ENCODE assay signal across 27 cellular contexts in genomic region chr12:12784116-12784515, GRCh38. TPM values are rescaled to one million over a fixed set of nuclear protein-coding genes. Genes with fewer than 3 reads are reported as not detected.
DNase-seq lines count a peak whose midpoint lies in the region; ATAC-seq and TF ChIP-seq lines count a peak whose summit lies in the region.
"Had no signal": no experiment of that assay in that cellular context is flagged by ENCODE, and none has a peak within 500 bp of the region (broad histone marks: within the 10 kb centered on the region; RNA-seq: fewer than 3 reads in every experiment).

No MANE protein-coding gene starts in this region.

- CTCF ChIA-PET in activated naive CD4-positive, alpha-beta T cell treated with anti-CD3 and anti-CD28 coated beads, Interleukin-2, amount 10 ng/mL, durations not matched to agents 7 days and 5 days (lab: Charles Lee) = interaction anchor here (0.6 to 1.4 kb wide), 3 partner anchors 47 to 132 kb away, joined by 3 read pairs; no protein-coding TSS in a partner anchor

- peaks cover 26% of the 10 kb centered on the region for H3K4me1 Mint-ChIP-seq in activated naive CD4-positive, alpha-beta T cell treated with anti-CD3 and anti-CD28 coated beads, Interleukin-2, amount 50 U/mL, for 24 hours
- peaks cover 41% of the 10 kb centered on the region for H3K4me1 Mint-ChIP-seq in activated naive CD4-positive, alpha-beta T cell treated with anti-CD3 and anti-CD28 coated beads, Interleukin-2, amount 10 ng/mL, durations not matched to agents 7 days and 5 days

- no peak for TF ChIP-seq POLR2A in esophagus squamous epithelium (IDR thresholded peaks at IDR 0.05)
- TF ChIP-seq POLR2A in upper lobe of left lung (IDR thresholded peaks at IDR 0.05) = no peak

- no peak overlapping the region for H3K4me3 ChIP-seq in esophagus squamous epithelium
- no peak overlapping the region for H3K4me3 ChIP-seq in parathyroid adenoma (ENCODE audit: low read depth, low read length)
- H3K4me3 ChIP-seq in upper lobe of left lung = no peak overlapping the region
- H3K4me3 ChIP-seq: ovary had no signal

- H3K27ac Mint-ChIP-seq in activated naive CD4-positive, alpha-beta T cell treated with anti-CD3 and anti-CD28 coated beads, Interleukin-2, amount 50 U/mL, for 24 hours = no peak overlapping the region
- H3K27ac Mint-ChIP-seq in activated naive CD4-positive, alpha-beta T cell treated with anti-CD3 and anti-CD28 coated beads, Interleukin-2, amount 10 ng/mL, durations not matched to agents 7 days and 5 days = no peak overlapping the region
- H3K27ac Mint-ChIP-seq: activated CD8-positive, alpha-beta T cell treated with anti-CD3 and anti-CD28 coated beads, Interleukin-2, amount 10 ng/mL, durations not matched to agents 7 days and 5 days; B cell; GM23338 had no signal

- no peaks in the 10 kb centered on the region for H3K36me3 ChIP-seq in esophagus squamous epithelium
- H3K36me3 ChIP-seq in parathyroid adenoma (ENCODE audit: control insufficient read depth, insufficient read depth, low read length) = no peaks in the 10 kb centered on the region
- H3K36me3 ChIP-seq in upper lobe of left lung = no peaks in the 10 kb centered on the region
- H3K36me3 ChIP-seq: ovary had no signal

- H3K9me3 ChIP-seq in esophagus squamous epithelium = no peaks in the 10 kb centered on the region
- H3K9me3 ChIP-seq in parathyroid adenoma (ENCODE audit: control insufficient read depth, low read length) = no peaks in the 10 kb centered on the region
- H3K9me3 ChIP-seq in upper lobe of left lung = no peaks in the 10 kb centered on the region
- H3K9me3 ChIP-seq: ovary had no signal

- TF ChIP-seq CTCF in esophagus squamous epithelium (IDR thresholded peaks at IDR 0.05) (no peak), parathyroid adenoma (IDR thresholded peaks at IDR 0.05) (no peak), upper lobe of left lung (IDR thresholded peaks at IDR 0.05) (no peak)

- no peaks in the 10 kb centered on the region for H3K9me3 Mint-ChIP-seq in activated naive CD4-positive, alpha-beta T cell treated with anti-CD3 and anti-CD28 coated beads, Interleukin-2, amount 50 U/mL, for 24 hours
- H3K9me3 Mint-ChIP-seq in activated naive CD4-positive, alpha-beta T cell treated with anti-CD3 and anti-CD28 coated beads, Interleukin-2, amount 10 ng/mL, durations not matched to agents 7 days and 5 days = no peaks in the 10 kb centered on the region

- H3K27me3 ChIP-seq in esophagus squamous epithelium (no peaks in the 10 kb centered on the region), parathyroid adenoma (ENCODE audit: control insufficient read depth, insufficient read depth, low read length) (no peaks in the 10 kb centered on the region), upper lobe of left lung (no peaks in the 10 kb centered on the region)
- H3K27me3 ChIP-seq: ovary had no signal

- no peaks in the 10 kb centered on the region for H3K36me3 Mint-ChIP-seq in activated naive CD4-positive, alpha-beta T cell treated with anti-CD3 and anti-CD28 coated beads, Interleukin-2, amount 50 U/mL, for 24 hours
- peaks cover 6% of the 10 kb centered on the region for H3K36me3 Mint-ChIP-seq in activated naive CD4-positive, alpha-beta T cell treated with anti-CD3 and anti-CD28 coated beads, Interleukin-2, amount 10 ng/mL, durations not matched to agents 7 days and 5 days

- WGBS in esophagus squamous epithelium, 2 donors = 95 to 100% methylated on average over 2 of the region's 2 CpGs
- WGBS in upper lobe of left lung, 2 donors = 98 to 100% methylated on average over 2 of the region's 2 CpGs

- peak overlapping the region; percentile 15 for H3K4me3 Mint-ChIP-seq in activated naive CD4-positive, alpha-beta T cell treated with anti-CD3 and anti-CD28 coated beads, Interleukin-2, amount 50 U/mL, for 24 hours
- no peak overlapping the region for H3K4me3 Mint-ChIP-seq in activated naive CD4-positive, alpha-beta T cell treated with anti-CD3 and anti-CD28 coated beads, Interleukin-2, amount 10 ng/mL, durations not matched to agents 7 days and 5 days
- H3K4me3 Mint-ChIP-seq: activated CD8-positive, alpha-beta T cell treated with anti-CD3 and anti-CD28 coated beads, Interleukin-2, amount 10 ng/mL, durations not matched to agents 7 days and 5 days; B cell; GM23338 had no signal

- H3K4me1 ChIP-seq in esophagus squamous epithelium (peaks cover 15 to 41% (median 19%) of the 10 kb centered on the region in 3 donors), parathyroid adenoma (peaks cover 19% of the 10 kb centered on the region), upper lobe of left lung (peaks cover 27 to 40% (median 34%) of the 10 kb centered on the region in 4 donors)

- H3K27ac ChIP-seq in esophagus squamous epithelium = peak overlapping the region in 3 of 4 donors; percentile 72 to 96 (median 91)
- H3K27ac ChIP-seq in parathyroid adenoma = peak overlapping the region; percentile 80
- H3K27ac ChIP-seq in upper lobe of left lung = peak overlapping the region in 3 of 4 donors; percentile 68 to 90 (median 71)
- H3K27ac ChIP-seq: 22Rv1, epithelial cell of prostate, ovary had no signal

- no peak overlapping the region for H3K9ac ChIP-seq in parathyroid adenoma

- H3K79me2 ChIP-seq in parathyroid adenoma = no peaks in the 10 kb centered on the region

- H3K27me3 Mint-ChIP-seq in activated naive CD4-positive, alpha-beta T cell treated with anti-CD3 and anti-CD28 coated beads, Interleukin-2, amount 50 U/mL, for 24 hours = no peaks in the 10 kb centered on the region
- H3K27me3 Mint-ChIP-seq in activated naive CD4-positive, alpha-beta T cell treated with anti-CD3 and anti-CD28 coated beads, Interleukin-2, amount 10 ng/mL, durations not matched to agents 7 days and 5 days = peaks cover 3% of the 10 kb centered on the region
- H3K27me3 Mint-ChIP-seq: B cell had no signal

- intact Hi-C loops in esophagus squamous epithelium (cut with DNase I) = no loop called here

- H3K4me2 ChIP-seq in parathyroid adenoma (ENCODE audit: low read length) = no peak overlapping the region

- no peak overlapping the region for H2AFZ ChIP-seq in parathyroid adenoma
- H2AFZ ChIP-seq: GM23338 had no signal

- DNase-seq in activated naive CD4-positive, alpha-beta T cell treated with anti-CD3 and anti-CD28 coated beads, Interleukin-2, amount 10 ng/mL, durations not matched to agents 7 days and 5 days = no peak
- DNase-seq in esophagus squamous epithelium (lab: John Stamatoyannopoulos, UW) (no peak), upper lobe of left lung (no peak), AML-193 (lab: John Stamatoyannopoulos, UW) (no peak)
- no peak for DNase-seq in activated CD4-positive, CD25-positive, alpha-beta regulatory T cell treated with anti-CD3 and anti-CD28 coated beads, Interleukin-2, amount 50 U/mL, for 72 hours
- DNase-seq: activated CD8-positive, alpha-beta T cell treated with anti-CD3 and anti-CD28 coated beads, Interleukin-2, amount 10 ng/mL, durations not matched to agents 7 days and 5 days; activated naive CD4-positive, alpha-beta T cell; activated T-cell treated with anti-CD3 and anti-CD28 coated beads, Interleukin-2, amount 50 U/mL, for 1 hour; amniotic stem cell; COR-L47; islet precursor cell; Kasumi-1; NCI-H1092; NCI-H2029; NCI-H774; ovary; substantia nigra; SW 1271 had no signal

- no peak for TF ChIP-seq EP300 in upper lobe of left lung (IDR thresholded peaks at IDR 0.05)

- ATAC-seq in upper lobe of left lung (ENCODE audit: low FRiP score in 2 of 2) (no peak), GM18498 (IDR thresholded peaks at IDR 0.05; ENCODE audit: unreplicated experiment) (no peak)
- ATAC-seq: activated CD4-positive, CD25-positive, alpha-beta regulatory T cell treated with anti-CD3 and anti-CD28 coated beads, Interleukin-2, amount 50 U/mL, for 24 hours; activated CD8-positive, alpha-beta T cell treated with anti-CD3 and anti-CD28 coated beads, Interleukin-2, amount 10 ng/mL, durations not matched to agents 7 days and 5 days; sciatic nerve had no signal

RNA-seq across cellular contexts. Expression of gene APOLD1, which starts 1.3 kb away (rescaled TPM):
- total RNA-seq in esophagus squamous epithelium (10 to 100 TPM in 1 of 4 donors, 1 to 10 TPM in 3; 2.5 to 14.1 (median 6.8) TPM), upper lobe of left lung (10 to 100 TPM in 5 of 6 donors, 1 to 10 TPM in 1; 8.5 to 36.5 (median 15.6) TPM)

RNA-seq across cellular contexts. Expression of gene DDX47, which starts 29.0 kb away (rescaled TPM):
- total RNA-seq in esophagus squamous epithelium (10 to 100 TPM; 40.6 to 67.9 (median 55.3) TPM), upper lobe of left lung (10 to 100 TPM; 34.0 to 64.0 (median 45.2) TPM)
